ENCODE assay signal across 8 cellular contexts in the genomic region with DNA sequence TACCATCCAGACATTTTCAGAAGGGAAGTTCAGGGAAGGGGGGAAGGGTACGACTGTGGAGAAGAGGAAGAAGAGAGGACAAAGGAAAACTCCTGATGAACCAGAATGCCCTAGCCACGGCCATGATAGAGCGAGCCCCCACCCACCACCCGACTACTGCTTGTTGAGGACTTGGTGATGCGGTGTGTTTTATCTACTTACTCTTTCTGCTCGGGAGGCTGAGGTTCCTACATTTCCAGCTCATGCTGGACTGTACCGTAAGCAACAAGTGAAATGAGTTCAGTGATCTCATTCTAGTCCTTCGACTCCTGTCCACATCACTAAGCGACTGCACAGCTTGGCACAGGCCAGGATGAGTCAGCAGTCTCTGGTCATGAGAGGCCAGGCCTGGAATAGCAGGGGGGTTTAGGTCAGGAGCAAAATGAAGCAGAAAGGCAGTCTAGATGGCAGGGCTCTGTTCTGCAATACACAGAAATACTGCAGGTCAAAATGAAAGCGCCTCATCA.
A peak's percentile ranks its signal among the peaks of the same experiment; 100 is the strongest.
DNase-seq lines count a peak whose midpoint lies in the region; ATAC-seq and TF ChIP-seq lines count a peak whose summit lies in the region.

No MANE protein-coding gene starts in this region.

- CTCF ChIA-PET in RWPE1 (lab: Yijun Ruan, JAX) = no interaction called here

- peak overlapping the region; percentile 37 for H3K4me3 ChIP-seq in upper lobe of right lung

- TF ChIP-seq POLR2A in erythroblast (IDR thresholded peaks at IDR 0.05; ENCODE audit: low read length) = no peak

- ATAC-seq in upper lobe of right lung (peak; percentile 94), GM21360 (IDR thresholded peaks at IDR 0.05; ENCODE audit: unreplicated experiment) (no peak), HG03175 (IDR thresholded peaks at IDR 0.05; ENCODE audit: unreplicated experiment) (no peak)

- intact Hi-C loops in upper lobe of right lung (cut with DNase I) = no loop called here

- TF ChIP-seq CTCF in RWPE1 (conservative IDR thresholded peaks at IDR 0.05; ENCODE audit: low read depth) (no peak), upper lobe of right lung (IDR thresholded peaks at IDR 0.05) (no peak)

- no peaks in the 10 kb centered on the region for H3K36me3 ChIP-seq in upper lobe of right lung

- H3K27me3 ChIP-seq in upper lobe of right lung = no peaks in the 10 kb centered on the region

- POLR2A ChIA-PET in RWPE1 (lab: Yijun Ruan, JAX; ENCODE audit: low non-redundant PET) = no interaction called here

- H3K27ac ChIP-seq in RWPE1 (no peak overlapping the region), upper lobe of right lung (peak overlapping the region; percentile 87)

- DNase-seq in EH (ENCODE audit: low read depth) (peak; percentile 98), RWPE1 (ENCODE audit: low spot score) (peak; percentile 60), erythroblast (lab: John Stamatoyannopoulos, UW) (peak; percentile 7 to 49), midbrain (lab: John Stamatoyannopoulos, UW) (peak; percentile 88), upper lobe of right lung (peak; percentile 79), NCI-H1092 treated with DMSO at 0.1 percent for 48 hours (lab: John Stamatoyannopoulos, UW) (no peak)

- peaks cover 12% of the 10 kb centered on the region for H3K4me1 ChIP-seq in upper lobe of right lung

- no peaks in the 10 kb centered on the region for H3K9me3 ChIP-seq in upper lobe of right lung
